In genomic region chr11:64271339-64272132, GRCh38 we compare ENCODE assay signal across 8 cellular contexts. TPM values are rescaled to one million over a fixed set of nuclear protein-coding genes. Genes with fewer than 3 reads are reported as not detected.
DNase-seq lines count a peak whose midpoint lies in the region; ATAC-seq, FAIRE-seq and TF ChIP-seq lines count a peak whose summit lies in the region.

No MANE protein-coding gene starts in this region.

- H3K4me3 ChIP-seq in astrocyte (ENCODE audit: insufficient read depth, low read depth, low read length) = peak overlapping the region; percentile 74

- peak overlapping the region; percentile 70 for H2AFZ ChIP-seq in astrocyte (ENCODE audit: low read depth, low read length)

- no peaks in the 10 kb centered on the region for H3K27me3 ChIP-seq in astrocyte (ENCODE audit: insufficient read depth, low read length)

- H3K36me3 Mint-ChIP-seq in astrocyte (ENCODE audit: low read depth, unreplicated experiment) = peaks cover 4% of the 10 kb centered on the region

- H3K4me1 Mint-ChIP-seq in astrocyte (ENCODE audit: low read depth, unreplicated experiment) = peaks cover 14% of the 10 kb centered on the region

- peaks cover 7% of the 10 kb centered on the region for H3K79me2 ChIP-seq in astrocyte (ENCODE audit: insufficient read depth, low read length)

- TF ChIP-seq CTCF in astrocyte (IDR thresholded peaks at IDR 0.05; ENCODE audit: insufficient read depth, low read depth, low read length) = no peak

- peak; percentile 54 for TF ChIP-seq POLR2A in GM18505 (IDR thresholded peaks at IDR 0.05; ENCODE audit: borderline replicate concordance, extremely low read depth, insufficient read depth, insufficient read length)

- peak overlapping the region; percentile 93 for H3K4me2 ChIP-seq in astrocyte (ENCODE audit: low read length)

- DNase-seq in NCI-H1930 (lab: John Stamatoyannopoulos, UW) (peak; percentile 96 to 98), T-helper 9 cell (peak; percentile 74), astrocyte (ENCODE audit: low read depth) (peak; percentile 93), hepatic stellate cell (ENCODE audit: low spot score) (peak; percentile 77), putamen (ENCODE audit: low spot score) (peak; percentile 97), urothelium cell line (ENCODE audit: low spot score) (peak; percentile 75)

- no peak for ATAC-seq in GM18505 (IDR thresholded peaks at IDR 0.05; ENCODE audit: unreplicated experiment)
- ATAC-seq in HG03439 (IDR thresholded peaks at IDR 0.05; ENCODE audit: unreplicated experiment) = no peak

- H3K4me1 ChIP-seq in astrocyte (ENCODE audit: insufficient read depth, low read length) = peaks cover 25% of the 10 kb centered on the region

- H4K20me1 ChIP-seq in astrocyte (ENCODE audit: insufficient read depth, low read length) = no peaks in the 10 kb centered on the region

- peak overlapping the region; percentile 83 for H3K4me3 Mint-ChIP-seq in astrocyte (ENCODE audit: unreplicated experiment)

- H3K9me3 Mint-ChIP-seq in astrocyte (ENCODE audit: unreplicated experiment) = no peaks in the 10 kb centered on the region

- H3K27me3 Mint-ChIP-seq in astrocyte (ENCODE audit: low read depth, unreplicated experiment) = no peaks in the 10 kb centered on the region

- H3K9me3 ChIP-seq in astrocyte (ENCODE audit: insufficient read depth, low read depth, low read length) = no peaks in the 10 kb centered on the region

- FAIRE-seq in astrocyte (lab: Jason Lieb, UNC) (no peak), urothelium cell line (lab: Jason Lieb, UNC) (no peak)

- no peaks in the 10 kb centered on the region for H3K36me3 ChIP-seq in astrocyte (ENCODE audit: insufficient read depth, low read length)

- peak overlapping the region; percentile 87 for H3K27ac ChIP-seq in astrocyte (ENCODE audit: low read depth, low read length)

- peak overlapping the region; percentile 87 for H3K9ac ChIP-seq in astrocyte (ENCODE audit: low read length)

- H3K27ac Mint-ChIP-seq in astrocyte (ENCODE audit: unreplicated experiment) = peak overlapping the region; percentile 87

RNA-seq across cellular contexts. Expression of gene BAD, which starts 12.9 kb away (rescaled TPM):
- 43.6 and 46.6 TPM in 2 replicates for total RNA-seq in astrocyte

RNA-seq across cellular contexts. Expression of gene GPR137, which starts 14.1 kb away (rescaled TPM):
- 46.8 and 48.5 TPM in 2 replicates for total RNA-seq in astrocyte

RNA-seq across cellular contexts. Expression of gene KCNK4, which starts 19.6 kb away (rescaled TPM):
- 0.52 TPM in 1 of 2 replicates, not detected in the other for total RNA-seq in astrocyte

RNA-seq across cellular contexts. Expression of gene PLCB3, which starts 20.2 kb away (rescaled TPM):
- 48.7 and 50.9 TPM in 2 replicates for total RNA-seq in astrocyte

RNA-seq across cellular contexts. Expression of gene PPP1R14B, which starts 24.8 kb away (rescaled TPM):
- 338 and 370 TPM in 2 replicates for total RNA-seq in astrocyte
